8 cellular contexts compared by ENCODE assay signal in the genomic region with DNA sequence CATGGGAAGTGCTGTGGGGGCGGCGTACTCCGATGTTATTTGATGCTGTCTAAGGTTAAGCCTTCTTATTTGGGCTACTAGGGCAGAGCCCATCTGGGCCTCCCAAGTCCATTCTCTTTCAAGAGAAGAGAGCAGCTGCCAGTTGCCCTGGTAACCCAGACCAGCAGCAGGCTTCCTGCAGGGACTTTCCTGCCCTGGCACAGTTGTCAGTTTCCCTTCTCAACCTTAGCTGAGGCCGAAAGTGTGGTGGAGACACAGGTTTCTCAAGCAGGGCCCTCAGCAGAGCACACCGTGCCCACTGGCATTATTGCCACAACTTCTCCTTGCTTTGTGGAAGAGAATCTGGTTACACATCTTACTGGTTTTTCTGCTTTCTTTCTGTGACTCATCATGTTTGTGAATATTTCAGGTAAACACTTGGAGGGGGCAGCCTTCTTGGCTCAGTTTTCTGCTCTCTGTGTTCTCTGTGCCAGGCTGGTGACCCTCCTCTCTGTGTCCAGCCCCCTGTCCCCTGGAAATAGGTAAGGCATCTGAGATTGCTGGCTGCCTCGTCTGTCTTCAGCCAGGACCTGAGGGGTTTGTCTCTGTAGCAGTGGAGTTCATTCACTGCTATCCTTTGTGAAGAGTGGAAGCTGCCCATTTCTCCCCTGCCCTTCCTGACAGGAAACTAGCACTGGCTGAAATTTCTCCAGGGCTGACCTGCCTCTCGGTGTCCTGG.
A peak's percentile ranks its signal among the peaks of the same experiment; 100 is the strongest.
DNase-seq lines count a peak whose midpoint lies in the region; ATAC-seq and TF ChIP-seq lines count a peak whose summit lies in the region.

No MANE protein-coding gene starts in this region.

- H3K9ac ChIP-seq in mammary epithelial cell (ENCODE audit: insufficient read depth, low read length) (no peak overlapping the region), parathyroid adenoma (no peak overlapping the region)

- H3K4me3 ChIP-seq in mammary epithelial cell (replicated peaks in 1 of 3; ENCODE audit: insufficient read depth in 1 of 3, low read depth in 2 of 3, low read length in 3 of 3): no peak overlapping the region
- H3K4me3 ChIP-seq in parathyroid adenoma (ENCODE audit: low read depth, low read length): no peak overlapping the region

- intact Hi-C loops in activated naive CD4-positive, alpha-beta T cell treated with anti-CD3 and anti-CD28 coated beads for 36 hours (cut with micrococcal nuclease): loop anchor here (2.0 to 10.0 kb wide), 11 partner anchors 90 to 1905 kb away; a partner anchor contains a TSS
- intact Hi-C loops in mammary epithelial cell (cut with micrococcal nuclease): no loop called here
- intact Hi-C loops in posterior vena cava (cut with DNase I): no loop called here

- H2AFZ ChIP-seq in mammary epithelial cell (ENCODE audit: low read depth, low read length) (peak overlapping the region; percentile 53), parathyroid adenoma (peak overlapping the region; percentile 63)

- peak; percentile 73 for DNase-seq in activated naive CD4-positive, alpha-beta T cell treated with anti-CD3 and anti-CD28 coated beads for 36 hours
- DNase-seq in activated naive CD4-positive, alpha-beta T cell (lab: John Stamatoyannopoulos, UW): no peak
- DNase-seq in RPMI8226: peak; percentile 50
- DNase-seq in mammary epithelial cell: peak; percentile 90
- no peak for DNase-seq in posterior vena cava (ENCODE audit: low spot score)
- DNase-seq in effector CD4-positive, alpha-beta T cell: no peak

- no peaks in the 10 kb centered on the region for H3K79me2 ChIP-seq in mammary epithelial cell (ENCODE audit: insufficient read depth, low read length)
- no peaks in the 10 kb centered on the region for H3K79me2 ChIP-seq in parathyroid adenoma

- in situ Hi-C loops in mammary epithelial cell (cut with MboI; ENCODE audit: low sequenced_read_pairs in 2 of 2): no loop called here

- no TSS peak for BruUV-seq in mammary epithelial cell (replicated peaks; lab: Mats Ljungman, UMichigan)

- H3K9me3 Mint-ChIP-seq in activated naive CD4-positive, alpha-beta T cell treated with anti-CD3 and anti-CD28 coated beads for 36 hours: no peaks in the 10 kb centered on the region

- H3K27me3 ChIP-seq in mammary epithelial cell (ENCODE audit: insufficient read depth, low read length): no peaks in the 10 kb centered on the region
- no peaks in the 10 kb centered on the region for H3K27me3 ChIP-seq in parathyroid adenoma (ENCODE audit: control insufficient read depth, insufficient read depth, low read length)

- no peaks in the 10 kb centered on the region for H3K9me3 ChIP-seq in mammary epithelial cell (replicated peaks; ENCODE audit: insufficient read depth, low read length)
- no peaks in the 10 kb centered on the region for H3K9me3 ChIP-seq in parathyroid adenoma (ENCODE audit: control insufficient read depth, low read length)

- WGBS in mammary epithelial cell (ENCODE audit: low coverage, missing lambda C conversion rate): 17% methylated on average over 7 of the region's 7 CpGs

- peaks cover 74% of the 10 kb centered on the region for H3K4me1 Mint-ChIP-seq in activated naive CD4-positive, alpha-beta T cell treated with anti-CD3 and anti-CD28 coated beads for 36 hours (ENCODE audit: low read depth)

- peaks cover 15% of the 10 kb centered on the region for H3K4me1 ChIP-seq in mammary epithelial cell (ENCODE audit: insufficient read depth, low read length)
- H3K4me1 ChIP-seq in parathyroid adenoma: peaks cover 5% of the 10 kb centered on the region

- H3K36me3 ChIP-seq in mammary epithelial cell (ENCODE audit: insufficient read depth, low read length) (no peaks in the 10 kb centered on the region), parathyroid adenoma (ENCODE audit: control insufficient read depth, insufficient read depth, low read length) (no peaks in the 10 kb centered on the region)

- dilution Hi-C loops in mammary epithelial cell (cut with HindIII; ENCODE audit: low sequenced_read_pairs): no loop called here

- CTCF ChIA-PET in activated naive CD4-positive, alpha-beta T cell treated with anti-CD3 and anti-CD28 coated beads for 36 hours (lab: Charles Lee): interaction anchor here (1.6 kb wide), 1 partner anchor 105 kb away, joined by 5 read pairs; no protein-coding TSS in a partner anchor
- CTCF ChIA-PET in mammary epithelial cell (lab: Charles Lee; ENCODE audit: low non-redundant PET): no interaction called here

- no peaks in the 10 kb centered on the region for H3K36me3 Mint-ChIP-seq in activated naive CD4-positive, alpha-beta T cell treated with anti-CD3 and anti-CD28 coated beads for 36 hours (ENCODE audit: low read depth)

- TF ChIP-seq CTCF in mammary epithelial cell (conservative IDR thresholded peaks at IDR 0.05 in 1 of 2, IDR thresholded peaks at IDR 0.05 in 1 of 2; ENCODE audit: extremely low read depth in 1 of 2, insufficient read depth in 1 of 2, low read depth in 1 of 2, low read length in 2 of 2) (no peak), parathyroid adenoma (IDR thresholded peaks at IDR 0.05) (no peak)

- H3K4me2 ChIP-seq in mammary epithelial cell (ENCODE audit: insufficient read depth, low read depth, low read length) (peak overlapping the region; percentile 36), parathyroid adenoma (ENCODE audit: low read length) (no peak overlapping the region)

- peak; percentile 27 for ATAC-seq in HG03442 (IDR thresholded peaks at IDR 0.05; ENCODE audit: unreplicated experiment)

- H3K27ac Mint-ChIP-seq in activated naive CD4-positive, alpha-beta T cell treated with anti-CD3 and anti-CD28 coated beads for 36 hours: peak overlapping the region; percentile 90

- H3K27ac ChIP-seq in mammary epithelial cell (ENCODE audit: insufficient read depth, low read depth, low read length) (no peak overlapping the region), parathyroid adenoma (peak overlapping the region; percentile 7)

- H3K27me3 Mint-ChIP-seq in activated naive CD4-positive, alpha-beta T cell treated with anti-CD3 and anti-CD28 coated beads for 36 hours (ENCODE audit: low read depth): no peaks in the 10 kb centered on the region

- H3K4me3 Mint-ChIP-seq in activated naive CD4-positive, alpha-beta T cell treated with anti-CD3 and anti-CD28 coated beads for 36 hours: no peak overlapping the region

- H4K20me1 ChIP-seq in mammary epithelial cell (ENCODE audit: insufficient read depth, low read length): no peaks in the 10 kb centered on the region

Comparison
In these comparisons a context has a peak if more than half of its experiments do, and no peak if none do; other contexts are left out.
1. DNase-seq: peak in activated naive CD4-positive, alpha-beta T cell treated with anti-CD3 and anti-CD28 coated beads for 36 hours (single experiment), RPMI8226 (single experiment) and mammary epithelial cell (single experiment); none in activated naive CD4-positive, alpha-beta T cell (0 of 4), posterior vena cava (single experiment) and effector CD4-positive, alpha-beta T cell (single experiment).